In genomic region chr1:177164380-177165068, GRCh38 we compare ENCODE assay signal across 10 cellular contexts. TPM values are rescaled to one million over a fixed set of nuclear protein-coding genes. Genes with fewer than 3 reads are reported as not detected.
DNase-seq lines count a peak whose midpoint lies in the region; ATAC-seq and TF ChIP-seq lines count a peak whose summit lies in the region.
"Had no signal": no experiment of that assay in that cellular context is flagged by ENCODE, and none has a peak within 500 bp of the region (broad histone marks: within the 10 kb centered on the region; RNA-seq: fewer than 3 reads in every experiment).

Gene ASTN1 (minus strand): TSS chr1:177164712. CDS start chr1:177164676, 36 bp downstream.

- H3K4me3 ChIP-seq in dorsolateral prefrontal cortex (peak within 1 kb of the TSS; percentile 56 to 88 (median 75)), thoracic aorta (peak within 1 kb of the TSS; percentile 61)

- intact Hi-C loops in dorsolateral prefrontal cortex (cut with DNase I), result loop anchor here in 1 of 2 donors (10.0 kb wide), 1 partner anchor 100 kb away; no protein-coding TSS in a partner anchor

- peak; percentile 32 for DNase-seq in DMS 273 (lab: John Stamatoyannopoulos, UW; ENCODE audit: unreplicated experiment)
- no peak for DNase-seq in DMS 273 treated with DMSO at 0.1 percent for 48 hours (lab: John Stamatoyannopoulos, UW)
- DNase-seq in dorsolateral prefrontal cortex, result peak in 8 of 10 donors; percentile 24 to 76 (median 56)
- DNase-seq in medulla oblongata (ENCODE audit: extremely low spot score), result peak; percentile 37
- no peak for DNase-seq in thoracic aorta (ENCODE audit: low spot score)
- DNase-seq in middle frontal gyrus (ENCODE audit: extremely low spot score, low spot score), result no peak
- DNase-seq in activated effector memory CD4-positive, alpha-beta T cell treated with anti-CD3 and anti-CD28 coated beads, Interleukin-2, amount 50 U/mL, for 16 hours, result no peak
- no peak for DNase-seq in HPDE6-E6E7 (ENCODE audit: extremely low spot score)
- DNase-seq: stimulated activated CD4-positive, alpha-beta T cell treated with anti-CD3 and anti-CD28 coated beads, Interleukin-4, amount 100 ng/mL, for 4 hours had no signal

- no peaks in the 10 kb centered on the region for H3K36me3 ChIP-seq in thoracic aorta

- TF ChIP-seq CTCF in dorsolateral prefrontal cortex (IDR thresholded peaks at IDR 0.05 in 54 of 56, conservative IDR thresholded peaks at IDR 0.05 in 2 of 56; ENCODE audit: low read depth in 1 of 56, partially characterized antibody in 56 of 56) (peak in 1 of 56 donors; percentile 9), thoracic aorta (IDR thresholded peaks at IDR 0.05) (no peak)

- H3K27ac ChIP-seq in dorsolateral prefrontal cortex, result peak within 1 kb of the TSS in 57 of 59 donors; percentile 52 to 94 (median 83)
- H3K27ac ChIP-seq in thoracic aorta, result no peak within 1 kb of the TSS
- H3K27ac ChIP-seq: 22Rv1 had no signal

- ATAC-seq in thoracic aorta (ENCODE audit: insufficient number of reproducible peaks, low FRiP score, low read depth), result no peak

- no peaks in the 10 kb centered on the region for H3K9me3 ChIP-seq in thoracic aorta

- peaks cover 3 to 13% of the 10 kb centered on the region in 2 donors for H3K4me1 ChIP-seq in thoracic aorta (ENCODE audit: control insufficient read depth in 1 of 2, low read depth in 2 of 2)

- H3K27me3 ChIP-seq in dorsolateral prefrontal cortex (no peaks in the 10 kb centered on the region), thoracic aorta (replicated peaks; ENCODE audit: insufficient read depth) (no peaks in the 10 kb centered on the region)

RNA-seq across cellular contexts. Expression of gene ASTN1, which starts in this region (rescaled TPM):
- 100 to 1,000 TPM in 96 of 120 experiments, 10 to 100 TPM in 24; 51.9 to 159 (median 114) TPM for total RNA-seq in dorsolateral prefrontal cortex
- under 1 TPM; 0.41 to 0.42 TPM for total RNA-seq in thoracic aorta

Comparison
In these comparisons a context has a peak if more than half of its experiments do, and no peak if none do; other contexts are left out.
1. RNA of gene ASTN1 (total RNA-seq): 51.9 to 159 TPM in dorsolateral prefrontal cortex; 0.41 to 0.42 TPM in thoracic aorta; every median in the first group is over 10 times any median in the second.
2. DNase-seq: peak in DMS 273 (single experiment), dorsolateral prefrontal cortex (8 of 10) and medulla oblongata (single experiment); none in DMS 273 treated with DMSO at 0.1 percent for 48 hours (single experiment), thoracic aorta (single experiment), middle frontal gyrus (single experiment), activated effector memory CD4-positive, alpha-beta T cell treated with anti-CD3 and anti-CD28 coated beads, Interleukin-2, amount 50 U/mL, for 16 hours (single experiment) and HPDE6-E6E7 (single experiment).
3. H3K27ac ChIP-seq: peak in dorsolateral prefrontal cortex (57 of 59); none in thoracic aorta (0 of 2).